In the genomic region with DNA sequence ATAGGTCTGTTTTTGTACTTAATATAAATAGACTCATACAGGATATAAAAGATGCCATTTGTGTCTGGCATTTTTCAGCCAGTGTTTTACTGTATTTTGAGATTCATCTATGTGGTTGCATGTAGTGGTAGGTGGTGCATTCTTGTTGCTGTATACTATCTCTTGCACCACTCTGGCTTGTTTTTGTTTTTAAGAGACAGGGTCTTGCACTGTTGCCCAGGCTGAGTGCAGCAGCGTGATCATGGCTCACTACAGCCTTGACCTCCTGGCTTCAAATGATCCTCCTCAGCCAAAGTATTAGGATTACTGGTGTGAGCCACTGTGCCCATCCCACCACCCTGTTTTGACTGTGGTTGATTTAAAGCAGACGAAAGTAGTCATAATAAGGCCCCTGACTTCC, we compare ENCODE assay signal across 13 cellular contexts. TPM values are rescaled to one million over a fixed set of nuclear protein-coding genes. Genes with fewer than 3 reads are reported as not detected.
DNase-seq lines count a peak whose midpoint lies in the region; ATAC-seq and TF ChIP-seq lines count a peak whose summit lies in the region.
"Had no signal": no experiment of that assay in that cellular context is flagged by ENCODE, and none has a peak within 500 bp of the region (broad histone marks: within the 10 kb centered on the region; RNA-seq: fewer than 3 reads in every experiment).

No MANE protein-coding gene starts in this region.

- no peak for TF ChIP-seq CTCF in natural killer cell (IDR thresholded peaks at IDR 0.05)
- no peak for TF ChIP-seq CTCF in VCaP (conservative IDR thresholded peaks at IDR 0.05)

- peaks cover 41 to 97% of the 10 kb centered on the region in 2 donors for H3K4me1 ChIP-seq in naive thymus-derived CD4-positive, alpha-beta T cell (ENCODE audit: control insufficient read depth in 2 of 2, insufficient read depth in 2 of 2, low read length in 2 of 2)

- H3K36me3 ChIP-seq in naive thymus-derived CD4-positive, alpha-beta T cell (ENCODE audit: control insufficient read depth in 2 of 3, insufficient read depth in 3 of 3, low read length in 3 of 3) = no peaks in the 10 kb centered on the region

- no peaks in the 10 kb centered on the region for H3K27me3 Mint-ChIP-seq in natural killer cell treated with Interleukin-12 subunit alpha and Interleukin-12 subunit beta and Interleukin-15 and Interleukin-18, amount 100 ng/mL, for 72 hours
- H3K27me3 Mint-ChIP-seq in natural killer cell (ENCODE audit: low read depth in 2 of 2) = peaks cover 0 to 2% of the 10 kb centered on the region in 2 donors
- no peaks in the 10 kb centered on the region for H3K27me3 Mint-ChIP-seq in naive thymus-derived CD4-positive, alpha-beta T cell

- H3K27ac Mint-ChIP-seq in natural killer cell treated with Interleukin-12 subunit alpha and Interleukin-12 subunit beta and Interleukin-15 and Interleukin-18, amount 100 ng/mL, for 72 hours = no peak overlapping the region
- H3K27ac Mint-ChIP-seq in natural killer cell = no peak overlapping the region
- H3K27ac Mint-ChIP-seq in naive thymus-derived CD4-positive, alpha-beta T cell = peak overlapping the region; percentile 63 to 99 (median 95)

- no peak for DNase-seq in natural killer cell treated with Interleukin-12 subunit alpha and Interleukin-12 subunit beta and Interleukin-15 and Interleukin-18, amount 100 ng/mL, for 72 hours (ENCODE audit: low spot score)
- DNase-seq in natural killer cell (no peak), NCI-H2107 (lab: John Stamatoyannopoulos, UW) (no peak)
- no peak for DNase-seq in naive thymus-derived CD4-positive, alpha-beta T cell
- DNase-seq in stimulated activated CD8-positive, alpha-beta memory T cell treated with anti-CD3 and anti-CD28 coated beads, Interleukin-4, amount 100 ng/mL, for 48 hours = no peak
- DNase-seq: KG1; NCI-H1436; SHP77 treated with DMSO at 0.1 percent for 48 hours; stimulated activated CD4-positive, alpha-beta T cell treated with anti-CD3 and anti-CD28 coated beads, Interleukin-4, amount 100 ng/mL, for 24 hours; stimulated activated naive CD4-positive, alpha-beta T cell had no signal

- H3K4me1 Mint-ChIP-seq in natural killer cell treated with Interleukin-12 subunit alpha and Interleukin-12 subunit beta and Interleukin-15 and Interleukin-18, amount 100 ng/mL, for 72 hours (ENCODE audit: low read depth in 2 of 2) = peaks cover 62 to 69% of the 10 kb centered on the region in 2 donors
- peaks cover 27 to 32% of the 10 kb centered on the region in 2 donors for H3K4me1 Mint-ChIP-seq in natural killer cell
- H3K4me1 Mint-ChIP-seq in naive thymus-derived CD4-positive, alpha-beta T cell = peaks cover 78 to 100% (median 99%) of the 10 kb centered on the region in 7 donors

- no peak overlapping the region for H3K4me3 ChIP-seq in naive thymus-derived CD4-positive, alpha-beta T cell (ENCODE audit: low read length)

- ATAC-seq in natural killer cell treated with Interleukin-12 subunit alpha and Interleukin-12 subunit beta and Interleukin-15 and Interleukin-18, amount 100 ng/mL, for 72 hours = no peak
- ATAC-seq in natural killer cell = no peak
- ATAC-seq in naive thymus-derived CD4-positive, alpha-beta T cell = no peak
- ATAC-seq in GM18873 (IDR thresholded peaks at IDR 0.05; ENCODE audit: low FRiP score, unreplicated experiment) = no peak
- ATAC-seq in GM21576 (IDR thresholded peaks at IDR 0.05; ENCODE audit: unreplicated experiment) = no peak

- intact Hi-C loops in natural killer cell (cut with micrococcal nuclease) = no loop called here
- intact Hi-C loops in naive thymus-derived CD4-positive, alpha-beta T cell (cut with micrococcal nuclease) = loop anchor here in 1 of 2 donors (10.0 kb wide), 2 partner anchors 922 to 1612 kb away; a partner anchor contains a TSS

- CTCF ChIA-PET in naive thymus-derived CD4-positive, alpha-beta T cell (lab: Charles Lee) = interaction anchor here (5.1 to 5.6 kb wide), 2 partner anchors 10 to 29 kb away, joined by 31 to 52 read pairs; a partner anchor contains a TSS

- POLR2A ChIA-PET in naive thymus-derived CD4-positive, alpha-beta T cell (lab: Charles Lee) = interaction anchor here (0.9 kb wide), 1 partner anchor 10 kb away, joined by 4 read pairs; no protein-coding TSS in a partner anchor

- H3K4me3 Mint-ChIP-seq in natural killer cell treated with Interleukin-12 subunit alpha and Interleukin-12 subunit beta and Interleukin-15 and Interleukin-18, amount 100 ng/mL, for 72 hours = peak overlapping the region; percentile 16
- no peak overlapping the region for H3K4me3 Mint-ChIP-seq in natural killer cell
- H3K4me3 Mint-ChIP-seq in naive thymus-derived CD4-positive, alpha-beta T cell = peak overlapping the region in 9 of 10 donors; percentile 37 to 81 (median 74)

- peak overlapping the region; percentile 96 for H3K27ac ChIP-seq in VCaP
- H3K27ac ChIP-seq in naive thymus-derived CD4-positive, alpha-beta T cell (ENCODE audit: low read depth, low read length) = peak overlapping the region; percentile 42

- no peaks in the 10 kb centered on the region for H3K9me3 Mint-ChIP-seq in natural killer cell treated with Interleukin-12 subunit alpha and Interleukin-12 subunit beta and Interleukin-15 and Interleukin-18, amount 100 ng/mL, for 72 hours
- no peaks in the 10 kb centered on the region for H3K9me3 Mint-ChIP-seq in natural killer cell
- no peaks in the 10 kb centered on the region for H3K9me3 Mint-ChIP-seq in naive thymus-derived CD4-positive, alpha-beta T cell

- no peaks in the 10 kb centered on the region for H3K27me3 ChIP-seq in naive thymus-derived CD4-positive, alpha-beta T cell (ENCODE audit: control insufficient read depth in 2 of 2, insufficient read depth in 2 of 2, low read length in 2 of 2)

- H3K36me3 Mint-ChIP-seq in natural killer cell treated with Interleukin-12 subunit alpha and Interleukin-12 subunit beta and Interleukin-15 and Interleukin-18, amount 100 ng/mL, for 72 hours = no peaks in the 10 kb centered on the region
- no peaks in the 10 kb centered on the region for H3K36me3 Mint-ChIP-seq in natural killer cell
- peaks cover 0 to 9% (median 3%) of the 10 kb centered on the region in 5 donors for H3K36me3 Mint-ChIP-seq in naive thymus-derived CD4-positive, alpha-beta T cell

- H3K9me3 ChIP-seq in naive thymus-derived CD4-positive, alpha-beta T cell (ENCODE audit: control insufficient read depth in 2 of 3, low read length in 3 of 3) = no peaks in the 10 kb centered on the region

RNA-seq across cellular contexts. Expression of a gene that starts 12.6 kb away (rescaled TPM):
- total RNA-seq in natural killer cell treated with Interleukin-12 subunit alpha and Interleukin-12 subunit beta and Interleukin-15 and Interleukin-18, amount 100 ng/mL, for 72 hours = 10 to 100 TPM; 71.3 to 78.1 TPM
- total RNA-seq in natural killer cell = 1 to 10 TPM; 1.6 to 9.4 (median 3.5) TPM
- 10 to 100 TPM; 11.1 to 74.6 (median 17.7) TPM for total RNA-seq in naive thymus-derived CD4-positive, alpha-beta T cell
- 1 to 10 TPM; 3.6 to 6.3 TPM for polyA plus RNA-seq in naive thymus-derived CD4-positive, alpha-beta T cell

Comparison
In these comparisons a context has a peak if more than half of its experiments do, and no peak if none do; other contexts are left out.
1. H3K27ac Mint-ChIP-seq: peak in naive thymus-derived CD4-positive, alpha-beta T cell (9 of 9); none in natural killer cell treated with Interleukin-12 subunit alpha and Interleukin-12 subunit beta and Interleukin-15 and Interleukin-18, amount 100 ng/mL, for 72 hours (0 of 2) and natural killer cell (0 of 2).